ENCODE assay signal across 26 cellular contexts in genomic region chr12:52552681-52553195, GRCh38. TPM values are rescaled to one million over a fixed set of nuclear protein-coding genes. Genes with fewer than 3 reads are reported as not detected.
"Had no signal": no experiment of that assay in that cellular context is flagged by ENCODE, and none has a peak within 500 bp of the region (broad histone marks: within the 10 kb centered on the region; RNA-seq: fewer than 3 reads in every experiment).

KRT71 (minus strand) TSS chr12:52553145; CDS start chr12:52553077, 68 bp downstream.

- H3K9me3 ChIP-seq: SK-N-SH had no signal

- H3K27ac ChIP-seq: HL-60, KMS-11, RWPE1 had no signal

- H3K4me1 Mint-ChIP-seq: IgD-negative memory B cell had no signal

- H3K9ac ChIP-seq: KMS-11, SK-N-SH had no signal

- H3K36me3 Mint-ChIP-seq: IgD-negative memory B cell had no signal

- H3K9me2 ChIP-seq: SK-N-SH had no signal

- H3K4me3 ChIP-seq: K562 had no signal

- H3K4me3 Mint-ChIP-seq: IgD-negative memory B cell had no signal

- ATAC-seq: K562, Panc1, PC-3 had no signal

- DNase-seq: Kasumi-1; MM.1S; NCI-H1092 treated with DMSO at 0.1 percent for 48 hours; NCI-H1436; NCI-H187; NCI-H2029; NCI-H2081 treated with DMSO at 0.1 percent for 48 hours; NCI-H2171 treated with DMSO at 0.1 percent for 48 hours; NCI-H345; NCI-H446 treated with DMSO at 0.1 percent for 48 hours; NCI-H510A treated with DMSO at 0.1 percent for 48 hours; NCI-H526; NCI-H82; NK-92 treated with Interleukin-12 subunit alpha and Interleukin-12 subunit beta, amount 100 ng/mL, for 24 hours; PC-3; SHP77; SK-N-SH had no signal

- H3K4me2 ChIP-seq: KMS-11, SK-N-SH had no signal

RNA-seq across cellular contexts. Expression of gene KRT71, which starts in this region (rescaled TPM):
- total RNA-seq: K562, M059J, OCI-LY7, PC-3, SK-MEL-5 had no signal
- polyA plus RNA-seq: IgD-negative memory B cell, K562, SK-N-SH had no signal
